In genomic region chr9:106149956-106150355, GRCh38 we compare ENCODE assay signal across 28 cellular contexts.
"Had no signal": no experiment of that assay in that cellular context is flagged by ENCODE, and none has a peak within 500 bp of the region (broad histone marks: within the 10 kb centered on the region; RNA-seq: fewer than 3 reads in every experiment).

No MANE protein-coding gene starts in this region.

- H3K4me2 ChIP-seq: neural progenitor cell, smooth muscle cell had no signal

- H3K4me1 ChIP-seq: neural progenitor cell, parathyroid adenoma, psoas muscle, stomach, thyroid gland, tibial nerve, upper lobe of left lung, vagina had no signal

- H3K36me3 Mint-ChIP-seq: natural killer cell; neural progenitor cell; stimulated activated effector memory CD8-positive, alpha-beta T cell treated with anti-CD3 and anti-CD28 coated beads, Interleukin-12 subunit alpha, Interleukin-12 subunit beta, amount 100 ng/mL, for 72 hours; stimulated activated naive B cell treated with anti-CD40 and anti-IgM and Interleukin-4, amounts not matched to agents 10 μg/mL and 1 μg/mL and 100 μg/mL, for 72 hours had no signal

- ATAC-seq: natural killer cell; psoas muscle; right cardiac atrium; sciatic nerve; stimulated activated effector memory CD8-positive, alpha-beta T cell treated with anti-CD3 and anti-CD28 coated beads, Interleukin-12 subunit alpha, Interleukin-12 subunit beta, amount 100 ng/mL, for 72 hours; stimulated activated naive B cell treated with anti-CD40 and anti-IgM and Interleukin-4, amounts not matched to agents 10 μg/mL and 1 μg/mL and 100 μg/mL, for 72 hours had no signal

- H3K79me2 ChIP-seq: parathyroid adenoma had no signal

- H3K9me3 Mint-ChIP-seq: natural killer cell; neural progenitor cell; stimulated activated naive B cell treated with anti-CD40 and anti-IgM and Interleukin-4, amounts not matched to agents 10 μg/mL and 1 μg/mL and 100 μg/mL, for 72 hours had no signal

- H3K27ac Mint-ChIP-seq: natural killer cell; nephron; neural progenitor cell; progenitor cell of endocrine pancreas; stimulated activated effector memory CD8-positive, alpha-beta T cell treated with anti-CD3 and anti-CD28 coated beads, Interleukin-12 subunit alpha, Interleukin-12 subunit beta, amount 100 ng/mL, for 72 hours; stimulated activated naive B cell treated with anti-CD40 and anti-IgM and Interleukin-4, amounts not matched to agents 10 μg/mL and 1 μg/mL and 100 μg/mL, for 72 hours; stimulated activated naive CD8-positive, alpha-beta T cell treated with anti-CD3 and anti-CD28 coated beads, Interleukin-15, Interleukin-2, amounts not matched to agents 100 ng/mL and 50 ng/mL, for 24 hours had no signal

- H3K27me3 ChIP-seq: neural progenitor cell, ovary, stomach, thyroid gland, tibial nerve, upper lobe of left lung, vagina had no signal

- H3K9me3 ChIP-seq: ovary, psoas muscle, thoracic aorta, thyroid gland, tibial nerve, upper lobe of left lung, vagina had no signal

- DNase-seq: natural killer cell; occipital lobe; ovary; posterior cingulate gyrus; psoas muscle; right cardiac atrium; stimulated activated CD4-positive, alpha-beta T cell treated with anti-CD3 and anti-CD28 coated beads, Interleukin-15, amount 100 ng/mL, for 24 hours; stimulated activated CD4-positive, alpha-beta T cell treated with anti-CD3 and anti-CD28 coated beads, Interleukin-2, amount 100 ng/mL, for 24 hours; stimulated activated CD4-positive, alpha-beta T cell treated with anti-CD3 and anti-CD28 coated beads, Interleukin-2, amount 100 ng/mL, for 48 hours; stimulated activated CD4-positive, alpha-beta T cell treated with anti-CD3 and anti-CD28 coated beads, Interleukin-4, amount 100 ng/mL, for 24 hours; stimulated activated naive B cell treated with anti-CD40 and anti-IgM and Interleukin-4, amounts not matched to agents 10 μg/mL and 1 μg/mL and 100 μg/mL, for 72 hours; stimulated activated naive CD4-positive, alpha-beta T cell treated with Interleukin-2 at 50 U/mL for 16 hours; stomach; thyroid gland; trophoblast cell; upper lobe of left lung had no signal

- H3K9ac ChIP-seq: neural progenitor cell, parathyroid adenoma had no signal

- H3K36me3 ChIP-seq: neural progenitor cell, ovary, stomach, thoracic aorta, thyroid gland, tibial nerve, upper lobe of left lung, vagina had no signal

- H3K4me3 ChIP-seq: neural progenitor cell, ovary, psoas muscle, skin epidermis, smooth muscle cell, stomach, thoracic aorta, thyroid gland, tibial nerve, upper lobe of left lung, vagina had no signal

- H2AFZ ChIP-seq: neural progenitor cell, parathyroid adenoma had no signal

- H3K27ac ChIP-seq: neural progenitor cell, ovary, parathyroid adenoma, psoas muscle, skin epidermis, stomach, thoracic aorta, thyroid gland, tibial nerve, upper lobe of left lung, vagina had no signal
